Comparison of ENCODE assay signal across 9 cellular contexts in the genomic region with DNA sequence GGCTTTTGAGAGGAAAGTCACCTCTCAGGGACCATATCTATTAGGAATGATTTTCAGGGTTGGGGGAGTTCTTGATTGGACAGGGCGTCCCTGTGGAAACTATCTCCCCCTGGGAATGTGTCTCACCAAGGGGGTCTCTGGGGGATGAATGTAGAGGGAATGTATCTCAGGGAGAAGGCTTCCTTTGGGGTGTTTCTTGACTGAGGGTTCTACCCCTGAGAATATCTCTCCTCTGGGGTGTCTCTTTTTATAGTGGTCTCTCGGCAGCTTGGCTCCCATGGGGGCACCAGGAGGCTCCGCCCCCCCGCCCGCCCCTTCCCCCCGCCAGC. TPM values are rescaled to one million over a fixed set of nuclear protein-coding genes. Genes with fewer than 3 reads are reported as not detected.
DNase-seq lines count a peak whose midpoint lies in the region; TF ChIP-seq lines count a peak whose summit lies in the region.
"Had no signal": no experiment of that assay in that cellular context is flagged by ENCODE, and none has a peak within 500 bp of the region (broad histone marks: within the 10 kb centered on the region; RNA-seq: fewer than 3 reads in every experiment).

No MANE protein-coding gene starts in this region.

- H2BK120ac ChIP-seq in mesenchymal stem cell (ENCODE audit: low read depth, low read length), result no peak overlapping the region

- H3K9me2 ChIP-seq in OCI-LY7 (ENCODE audit: insufficient read depth, low read length), result no peaks in the 10 kb centered on the region

- peak overlapping the region; percentile 67 for H3K4me2 ChIP-seq in OCI-LY7 (ENCODE audit: low read length)
- H3K4me2 ChIP-seq in mesenchymal stem cell (ENCODE audit: low read length, poor library complexity, severe bottlenecking), result no peak overlapping the region

- peaks cover 28% of the 10 kb centered on the region for H3K27me3 Mint-ChIP-seq in glutamatergic neuron (ENCODE audit: unreplicated experiment)

- CTCF ChIA-PET in OCI-LY7 (lab: Charles Lee; ENCODE audit: unreplicated experiment), result no interaction called here

- no peaks in the 10 kb centered on the region for H4K20me1 ChIP-seq in OCI-LY7 (ENCODE audit: insufficient read depth, low read length)

- no peak overlapping the region for H3K9ac ChIP-seq in mesenchymal stem cell (ENCODE audit: low read length)

- H2BK12ac ChIP-seq in mesenchymal stem cell (ENCODE audit: low read length in 2 of 2), result no peak overlapping the region

- in situ Hi-C loops in transverse colon (cut with MboI; ENCODE audit: low pct_ligation_motif_present in 1 of 4, low pct_unique_long_range_greater_than_20kb in 1 of 4, low sequenced_read_pairs in 3 of 4), result no loop called here

- peak overlapping the region; percentile 81 for H3K4me3 Mint-ChIP-seq in glutamatergic neuron (ENCODE audit: unreplicated experiment)

- no peak overlapping the region for H2AFZ ChIP-seq in OCI-LY7 (ENCODE audit: low read length)
- H2AFZ ChIP-seq in mesenchymal stem cell (ENCODE audit: low read depth, low read length), result no peak overlapping the region

- no peak overlapping the region for H4K91ac ChIP-seq in mesenchymal stem cell (ENCODE audit: low read length)

- peaks cover 27% of the 10 kb centered on the region for H3K4me1 Mint-ChIP-seq in glutamatergic neuron (ENCODE audit: low read depth, unreplicated experiment)

- no peaks in the 10 kb centered on the region for H3K36me3 Mint-ChIP-seq in glutamatergic neuron (ENCODE audit: unreplicated experiment)

- no peaks in the 10 kb centered on the region for H3K79me1 ChIP-seq in mesenchymal stem cell (replicated peaks; ENCODE audit: low read length, poor library complexity, severe bottlenecking)

- H3K9me3 ChIP-seq in cardiac muscle cell (ENCODE audit: low read depth), result no peaks in the 10 kb centered on the region
- H3K9me3 ChIP-seq in OCI-LY7 (ENCODE audit: low read length), result no peaks in the 10 kb centered on the region
- no peaks in the 10 kb centered on the region for H3K9me3 ChIP-seq in transverse colon
- H3K9me3 ChIP-seq in mesenchymal stem cell (ENCODE audit: control insufficient read depth, low read length), result no peaks in the 10 kb centered on the region
- H3K9me3 ChIP-seq: testis had no signal

- TF ChIP-seq EP300 in transverse colon (IDR thresholded peaks at IDR 0.05; ENCODE audit: low read depth), result no peak

- H3K36me3 ChIP-seq in cardiac muscle cell (no peaks in the 10 kb centered on the region), OCI-LY7 (ENCODE audit: insufficient read depth, low read length) (no peaks in the 10 kb centered on the region), transverse colon (no peaks in the 10 kb centered on the region), mesenchymal stem cell (ENCODE audit: control insufficient read depth in 1 of 2, insufficient read depth in 2 of 2, low read depth in 1 of 2, low read length in 2 of 2) (no peaks in the 10 kb centered on the region)

- BruUV-seq in OCI-LY7 (replicated peaks; lab: Mats Ljungman, UMichigan), result no TSS peak

- no peak for TF ChIP-seq POLR2A in transverse colon (IDR thresholded peaks at IDR 0.05)

- H3K4me3 ChIP-seq in cardiac muscle cell (peak overlapping the region; percentile 53), OCI-LY7 (ENCODE audit: low read depth, low read length, poor library complexity, severe bottlenecking) (peak overlapping the region; percentile 70), transverse colon (peak overlapping the region in 3 of 4 donors; percentile 24 to 56 (median 31)), mesenchymal stem cell (ENCODE audit: insufficient read depth in 1 of 2, low read depth in 1 of 2, low read length in 2 of 2) (no peak overlapping the region)

- H3K79me2 ChIP-seq in OCI-LY7 (ENCODE audit: insufficient read depth, low read depth, low read length), result no peaks in the 10 kb centered on the region

- TF ChIP-seq CTCF in cardiac muscle cell (IDR thresholded peaks at IDR 0.05; ENCODE audit: low read depth, low read length), result no peak
- TF ChIP-seq CTCF in OCI-LY7 (conservative IDR thresholded peaks at IDR 0.05; ENCODE audit: low read length), result no peak
- no peak for TF ChIP-seq CTCF in glutamatergic neuron (IDR thresholded peaks at IDR 0.05; ENCODE audit: partially characterized antibody, unreplicated experiment)
- TF ChIP-seq CTCF in transverse colon (IDR thresholded peaks at IDR 0.05), result no peak

- H3K27me3 ChIP-seq in cardiac muscle cell (peaks cover 39% of the 10 kb centered on the region), transverse colon (peaks cover 97% of the 10 kb centered on the region), mesenchymal stem cell (ENCODE audit: control insufficient read depth in 1 of 2, insufficient read depth in 1 of 2, low read length in 2 of 2) (peaks cover 93 to 94% of the 10 kb centered on the region in 2 experiments)

- H3K27ac ChIP-seq in cardiac muscle cell (no peak overlapping the region), OCI-LY7 (ENCODE audit: low read depth, low read length, poor library complexity, severe bottlenecking) (no peak overlapping the region), transverse colon (no peak overlapping the region), mesenchymal stem cell (ENCODE audit: low read length, poor library complexity, severe bottlenecking) (no peak overlapping the region)
- H3K27ac ChIP-seq: testis had no signal

- peak overlapping the region; percentile 79 for H3K27ac Mint-ChIP-seq in glutamatergic neuron (ENCODE audit: unreplicated experiment)

- DNase-seq in cardiac muscle cell (ENCODE audit: low read depth in 1 of 2, low spot score in 1 of 2) (no peak), cardiac septum (ENCODE audit: low spot score) (no peak), OCI-LY7 (ENCODE audit: low spot score) (no peak), glutamatergic neuron (no peak), transverse colon (no peak), kidney glomerular epithelial cell (lab: John Stamatoyannopoulos, UW) (no peak), dedifferentiated amniotic fluid mesenchymal stem cell (ENCODE audit: extremely low spot score) (no peak), mesenchymal stem cell (no peak)
- DNase-seq: testis had no signal

- no peak overlapping the region for H2BK15ac ChIP-seq in mesenchymal stem cell (ENCODE audit: low read depth, poor library complexity, severe bottlenecking)

- H3K4me1 ChIP-seq in cardiac muscle cell (ENCODE audit: low read depth), result no peaks in the 10 kb centered on the region
- peaks cover 40% of the 10 kb centered on the region for H3K4me1 ChIP-seq in OCI-LY7 (ENCODE audit: insufficient read depth, low read length, poor library complexity, severe bottlenecking)
- H3K4me1 ChIP-seq in transverse colon, result peaks cover 13 to 31% (median 22%) of the 10 kb centered on the region in 4 donors
- H3K4me1 ChIP-seq in mesenchymal stem cell (ENCODE audit: control insufficient read depth, insufficient read depth, low read depth, low read length), result peaks cover 24% of the 10 kb centered on the region

- no peak overlapping the region for H2AK5ac ChIP-seq in mesenchymal stem cell (ENCODE audit: low read length, severe bottlenecking)

- H3K9me3 Mint-ChIP-seq in glutamatergic neuron (ENCODE audit: unreplicated experiment), result peaks cover 20% of the 10 kb centered on the region

- no peak overlapping the region for H2BK5ac ChIP-seq in mesenchymal stem cell (ENCODE audit: low read depth, low read length, poor library complexity, severe bottlenecking)

- POLR2A ChIA-PET in OCI-LY7 (lab: Charles Lee), result no interaction called here

- H3K14ac ChIP-seq in mesenchymal stem cell (ENCODE audit: low read length in 2 of 2), result no peak overlapping the region

- H3K18ac ChIP-seq in mesenchymal stem cell (ENCODE audit: low read depth in 1 of 2, low read length in 2 of 2), result no peak overlapping the region

- WGBS in transverse colon (ENCODE audit: low coverage in 1 of 2), 2 donors, result 0% methylated on average over 6 of the region's 6 CpGs; no CpG with 5 or more reads in 1 of the 2 donors
- 9% methylated on average over 1 of the region's 6 CpGs for WGBS in mesenchymal stem cell

- no peak overlapping the region for H3K23ac ChIP-seq in mesenchymal stem cell (ENCODE audit: low read length in 2 of 2)

- intact Hi-C loops in cardiac septum (cut with DNase I) (no loop called here), OCI-LY7 (cut with micrococcal nuclease; ENCODE audit: unreplicated experiment) (no loop called here), transverse colon (cut with DNase I; ENCODE audit: low total_unique reads) (no loop called here)

- H3K4ac ChIP-seq in mesenchymal stem cell (ENCODE audit: low read depth in 1 of 2, low read length in 2 of 2), result no peak overlapping the region

- no peak overlapping the region for H4K8ac ChIP-seq in mesenchymal stem cell (ENCODE audit: low read length)

RNA-seq across cellular contexts. Expression of gene RTBDN, which starts 1.0 kb away (rescaled TPM):
- total RNA-seq in cardiac muscle cell, result not detected in 2 replicates
- polyA plus RNA-seq in cardiac muscle cell, result 0.81 TPM in 1 of 2 replicates, not detected in the other
- not detected for total RNA-seq in cardiac septum
- not detected in 2 replicates for total RNA-seq in OCI-LY7 (2014; rRNA removed; shearing (Covaris generic))
- 0.94 and 1.2 TPM in 2 replicates for total RNA-seq in OCI-LY7 (2022)
- total RNA-seq in glutamatergic neuron (ENCODE audit: unreplicated experiment), result 4.8 TPM
- total RNA-seq in transverse colon, result not detected
- polyA plus RNA-seq in mesenchymal stem cell (2013, experiment 1 of 2), result 0.03 TPM
- polyA plus RNA-seq in mesenchymal stem cell (2013, experiment 2 of 2), result not detected

RNA-seq across cellular contexts. Expression of gene MAST1, which starts 4.9 kb away (rescaled TPM):
- total RNA-seq in cardiac muscle cell (3.7 and 7.9 TPM in 2 replicates), cardiac septum (0.65 TPM), OCI-LY7 (2022) (21.1 and 23.4 TPM in 2 replicates), glutamatergic neuron (ENCODE audit: unreplicated experiment) (230 TPM), transverse colon (1 to 10 TPM in 1 of 4 donors, under 1 TPM in 2, not detected in 1; 0.64 to 2.4 (median 0.82) TPM)
- polyA plus RNA-seq in cardiac muscle cell, result 3.9 and 10.9 TPM in 2 replicates
- total RNA-seq in OCI-LY7 (2014; rRNA removed; shearing (Covaris generic)), result 5.5 and 9.1 TPM in 2 replicates
- 0.48 TPM for polyA plus RNA-seq in mesenchymal stem cell (2013, experiment 1 of 2)
- polyA plus RNA-seq in mesenchymal stem cell (2013, experiment 2 of 2), result 0.29 TPM

RNA-seq across cellular contexts. Expression of gene RNASEH2A, which starts 27.0 kb away (rescaled TPM):
- total RNA-seq in cardiac muscle cell, result 20.4 and 29.0 TPM in 2 replicates
- 40.4 and 57.3 TPM in 2 replicates for polyA plus RNA-seq in cardiac muscle cell
- total RNA-seq in cardiac septum, result 4.4 TPM
- total RNA-seq in OCI-LY7 (2014; rRNA removed; shearing (Covaris generic)), result 115 and 130 TPM in 2 replicates
- 86.0 and 90.5 TPM in 2 replicates for total RNA-seq in OCI-LY7 (2022)
- 16.7 TPM for total RNA-seq in glutamatergic neuron (ENCODE audit: unreplicated experiment)
- 10 to 100 TPM in 1 of 4 donors, 1 to 10 TPM in 2, not detected in 1; 2.7 to 17.5 (median 4.0) TPM for total RNA-seq in transverse colon
- 2.8 TPM for polyA plus RNA-seq in mesenchymal stem cell (2013, experiment 1 of 2)
- 2.9 TPM for polyA plus RNA-seq in mesenchymal stem cell (2013, experiment 2 of 2)

RNA-seq across cellular contexts. Expression of gene THSD8, which starts 31.5 kb away (rescaled TPM):
- total RNA-seq in cardiac muscle cell (0.63 TPM in 1 of 2 replicates, not detected in the other), cardiac septum (0.94 TPM), OCI-LY7 (2022) (42.7 and 42.8 TPM in 2 replicates), glutamatergic neuron (ENCODE audit: unreplicated experiment) (14.4 TPM), transverse colon (1 to 10 TPM in 1 of 4 donors, not detected in 3; 1.6 TPM)
- polyA plus RNA-seq in cardiac muscle cell, result 15.0 and 19.0 TPM in 2 replicates
- not detected in 2 replicates for total RNA-seq in OCI-LY7 (2014; rRNA removed; shearing (Covaris generic))
- polyA plus RNA-seq in mesenchymal stem cell (2013, experiment 1 of 2), result 4.3 TPM
- 4.1 TPM for polyA plus RNA-seq in mesenchymal stem cell (2013, experiment 2 of 2)

RNA-seq across cellular contexts. Expression of gene PRDX2, which starts 31.8 kb away (rescaled TPM):
- total RNA-seq in cardiac muscle cell, result 1,316 and 1,694 TPM in 2 replicates
- 1,469 and 1,719 TPM in 2 replicates for polyA plus RNA-seq in cardiac muscle cell
- 595 TPM for total RNA-seq in cardiac septum
- 344 and 399 TPM in 2 replicates for total RNA-seq in OCI-LY7 (2014; rRNA removed; shearing (Covaris generic))
- 345 and 357 TPM in 2 replicates for total RNA-seq in OCI-LY7 (2022)
- 671 TPM for total RNA-seq in glutamatergic neuron (ENCODE audit: unreplicated experiment)
- 100 to 1,000 TPM; 172 to 357 (median 198) TPM for total RNA-seq in transverse colon
- polyA plus RNA-seq in mesenchymal stem cell (2013, experiment 1 of 2), result 139 TPM
- polyA plus RNA-seq in mesenchymal stem cell (2013, experiment 2 of 2), result 142 TPM

Comparison
In these comparisons a context has a peak if more than half of its experiments do, and no peak if none do; other contexts are left out.
1. H3K4me3 ChIP-seq: peak in cardiac muscle cell (single experiment), OCI-LY7 (single experiment) and transverse colon (3 of 4); none in mesenchymal stem cell (0 of 2).